ENCODE assay signal across 18 cellular contexts in genomic region chr14:95147597-95147996, GRCh38.
"Had no signal": no experiment of that assay in that cellular context is flagged by ENCODE, and none has a peak within 500 bp of the region (broad histone marks: within the 10 kb centered on the region; RNA-seq: fewer than 3 reads in every experiment).

No MANE protein-coding gene starts in this region.

- H3K4me3 ChIP-seq: body of pancreas, coronary artery, heart left ventricle, pancreas, tibial artery, vagina had no signal

- H3K27me3 Mint-ChIP-seq: activated CD4-positive, alpha-beta memory T cell treated with anti-CD3 and anti-CD28 coated beads, Interleukin-2, amount 10 ng/mL, durations not matched to agents 7 days and 5 days had no signal

- DNase-seq: activated CD4-positive, alpha-beta memory T cell treated with anti-CD3 and anti-CD28 coated beads, Interleukin-2, amount 10 ng/mL, durations not matched to agents 7 days and 5 days; activated CD4-positive, alpha-beta T cell treated with anti-CD3 and anti-CD28 coated beads for 4 hours; activated effector memory CD4-positive, alpha-beta T cell treated with anti-CD3 and anti-CD28 coated beads, Interleukin-2, amount 50 U/mL, for 16 hours; activated T-cell treated with anti-CD3 and anti-CD28 coated beads, Interleukin-2, amount 50 U/mL, for 48 hours; body of pancreas; central memory CD4-positive, alpha-beta T cell; heart left ventricle; immature natural killer cell; midbrain; pancreas; stimulated activated CD4-positive, alpha-beta T cell treated with anti-CD3 and anti-CD28 coated beads, Interleukin-12 subunit alpha, Interleukin-12 subunit beta, amount 100 ng/mL, for 4 hours; stimulated activated CD4-positive, alpha-beta T cell treated with anti-CD3 and anti-CD28 coated beads, Interleukin-2, amount 100 ng/mL, for 24 hours; tibial artery; WERI-Rb-1 had no signal

- H3K27ac ChIP-seq: coronary artery, tibial artery, WERI-Rb-1 had no signal

- H3K4me3 Mint-ChIP-seq: activated CD4-positive, alpha-beta memory T cell treated with anti-CD3 and anti-CD28 coated beads, Interleukin-2, amount 10 ng/mL, durations not matched to agents 7 days and 5 days; immature natural killer cell had no signal

- ATAC-seq: activated naive CD4-positive, alpha-beta T cell treated with anti-CD3 and anti-CD28 coated beads, Interleukin-2, amount 50 U/mL, for 72 hours; body of pancreas; heart left ventricle; pancreas had no signal

- H3K27ac Mint-ChIP-seq: activated CD4-positive, alpha-beta memory T cell treated with anti-CD3 and anti-CD28 coated beads, Interleukin-2, amount 10 ng/mL, durations not matched to agents 7 days and 5 days; activated naive CD4-positive, alpha-beta T cell treated with anti-CD3 and anti-CD28 coated beads, Interleukin-2, amount 50 U/mL, for 72 hours had no signal

- H3K36me3 ChIP-seq: heart left ventricle, pancreas, tibial artery, vagina had no signal

- H3K27me3 ChIP-seq: body of pancreas, heart left ventricle, pancreas, tibial artery, vagina had no signal

- FAIRE-seq: frontal cortex, pancreas had no signal

- H3K9me3 ChIP-seq: body of pancreas, pancreas, vagina had no signal
